1 cellular context compared by ENCODE assay signal in genomic region chr3:50350527-50351317, GRCh38.
TF ChIP-seq lines count a peak whose summit lies in the region.

TSS of gene CYB561D2 (plus strand) at chr3:50350862. CDS start at chr3:50351434, 572 bp downstream.
TSS of gene NPRL2 (minus strand) at chr3:50350775. CDS start at chr3:50350652, 123 bp downstream.

TF ChIP-seq in HepG2, 621 proteins besides CTCF, POLR2A, EP300 and RAD21 (continued from another document and continues in another):
- TF ChIP-seq GRHL1 (CRISPR knock-in tag; conservative IDR thresholded peaks at IDR 0.05) (no peak), FOXP4 (CRISPR knock-in tag; IDR thresholded peaks at IDR 0.05) (0 out of 2 replicates have a peak, but pooled peaks have one; percentile 20), ZNF224 (CRISPR knock-in tag; IDR thresholded peaks at IDR 0.05) (peak; percentile 86), NCOR1 (IDR thresholded peaks at IDR 0.05; ENCODE audit: borderline replicate concordance, low read length) (no peak), ZNF256 (CRISPR knock-in tag; conservative IDR thresholded peaks at IDR 0.05) (no peak), CBFB (CRISPR knock-in tag; IDR thresholded peaks at IDR 0.05) (peak; percentile 76; the same call in 1 of the 2 replicates), NCOA1 (CRISPR knock-in tag; IDR thresholded peaks at IDR 0.05) (peak; percentile 93), SNAPC2 (CRISPR knock-in tag; IDR thresholded peaks at IDR 0.05) (peak; percentile 84; the same call in 1 of the 2 replicates), ZNF281 (CRISPR knock-in tag; IDR thresholded peaks at IDR 0.05; ENCODE audit: borderline replicate concordance) (peak; percentile 54; the same call in 1 of the 2 replicates), TOPORS (CRISPR knock-in tag; IDR thresholded peaks at IDR 0.05) (peak; percentile 99), NCOA5 (CRISPR knock-in tag; IDR thresholded peaks at IDR 0.05) (no peak), GTF2F1 (IDR thresholded peaks at IDR 0.05; ENCODE audit: low read length) (no peak), ZNF275 (CRISPR knock-in tag; IDR thresholded peaks at IDR 0.05; ENCODE audit: borderline replicate concordance) (peak; percentile 52; the same call in 1 of the 2 replicates), FOXM1 (CRISPR knock-in tag; IDR thresholded peaks at IDR 0.05) (no peak), PRPF4 (IDR thresholded peaks at IDR 0.05; ENCODE audit: low read depth, low read length, poor library complexity, severe bottlenecking) (no peak), ZNF460 (CRISPR knock-in tag; IDR thresholded peaks at IDR 0.05; ENCODE audit: borderline replicate concordance) (no peak), ZNF510 (CRISPR knock-in tag; IDR thresholded peaks at IDR 0.05; ENCODE audit: low read depth) (peak; percentile 88; the same call in 1 of the 2 replicates), ZBTB3 (CRISPR knock-in tag; IDR thresholded peaks at IDR 0.05; ENCODE audit: borderline replicate concordance, low read depth) (0 out of 2 replicates have a peak, but pooled peaks have one; percentile 68), ZFX (CRISPR knock-in tag; IDR thresholded peaks at IDR 0.05; ENCODE audit: low read depth) (peak; percentile 96), ZNF547 (CRISPR knock-in tag; IDR thresholded peaks at IDR 0.05) (peak; percentile 97), PHF20 (CRISPR knock-in tag; IDR thresholded peaks at IDR 0.05) (peak; percentile 91), ZNF10 (CRISPR knock-in tag; IDR thresholded peaks at IDR 0.05; ENCODE audit: borderline replicate concordance, low read depth) (no peak), RBAK (CRISPR knock-in tag; IDR thresholded peaks at IDR 0.05) (no peak), NFKBIZ (CRISPR knock-in tag; IDR thresholded peaks at IDR 0.05) (peak; percentile 88), WIZ (CRISPR knock-in tag; IDR thresholded peaks at IDR 0.05) (peak; percentile 77; the same call in 1 of the 2 replicates), TCF12 (IDR thresholded peaks at IDR 0.05) (no peak), TCF12 (CRISPR knock-in tag; IDR thresholded peaks at IDR 0.05) (no peak), KLF13 (CRISPR knock-in tag; IDR thresholded peaks at IDR 0.05) (peak; percentile 96), NFIC (IDR thresholded peaks at IDR 0.05; ENCODE audit: low read length) (no peak), MAFF (IDR thresholded peaks at IDR 0.05; ENCODE audit: low read depth, low read length) (no peak), ZNF670 (CRISPR knock-in tag; IDR thresholded peaks at IDR 0.05; ENCODE audit: borderline replicate concordance) (peak; percentile 51; the same call in 1 of the 2 replicates), ONECUT2 (CRISPR knock-in tag; IDR thresholded peaks at IDR 0.05) (no peak), MAFG (CRISPR knock-in tag; IDR thresholded peaks at IDR 0.05) (no peak), PAXIP1 (CRISPR knock-in tag; conservative IDR thresholded peaks at IDR 0.05) (peak; percentile 31; the same call in 1 of the 2 replicates), ZNF543 (CRISPR knock-in tag; IDR thresholded peaks at IDR 0.05) (peak; percentile 90), ELF4 (CRISPR knock-in tag; IDR thresholded peaks at IDR 0.05; ENCODE audit: borderline replicate concordance) (peak; percentile 99), KAT7 (CRISPR knock-in tag; IDR thresholded peaks at IDR 0.05; ENCODE audit: borderline replicate concordance) (no peak), ZMAT3 (CRISPR knock-in tag; conservative IDR thresholded peaks at IDR 0.05) (peak; percentile 91), KLF6 (CRISPR knock-in tag; IDR thresholded peaks at IDR 0.05) (peak; percentile 97), CSRNP1 (CRISPR knock-in tag; IDR thresholded peaks at IDR 0.05) (peak; percentile 98), KMT2B (CRISPR knock-in tag; IDR thresholded peaks at IDR 0.05) (peak; percentile 91), ZNF704 (CRISPR knock-in tag; IDR thresholded peaks at IDR 0.05; ENCODE audit: borderline replicate concordance) (peak; percentile 86; the same call in 1 of the 2 replicates), XBP1 (CRISPR knock-in tag; IDR thresholded peaks at IDR 0.05) (peak; percentile 71), ZNF354B (CRISPR knock-in tag; IDR thresholded peaks at IDR 0.05) (peak; percentile 67; the same call in 1 of the 2 replicates), FOXK2 (IDR thresholded peaks at IDR 0.05) (no peak), HES4 (CRISPR knock-in tag; IDR thresholded peaks at IDR 0.05; ENCODE audit: borderline replicate concordance) (peak; percentile 85; the same call in 1 of the 2 replicates), HOXD1 (CRISPR knock-in tag; IDR thresholded peaks at IDR 0.05) (peak; percentile 83), ZNF75D (CRISPR knock-in tag; IDR thresholded peaks at IDR 0.05; ENCODE audit: borderline replicate concordance) (peak; percentile 55; the same call in 1 of the 2 replicates), SOX6 (IDR thresholded peaks at IDR 0.05) (no peak), SOX6 (CRISPR knock-in tag; IDR thresholded peaks at IDR 0.05) (peak; percentile 68), HOMEZ (CRISPR knock-in tag; IDR thresholded peaks at IDR 0.05; ENCODE audit: low read depth) (no peak), ZBTB42 (CRISPR knock-in tag; IDR thresholded peaks at IDR 0.05) (0 out of 2 replicates have a peak, but pooled peaks have one; percentile 24), JUNB (CRISPR knock-in tag; IDR thresholded peaks at IDR 0.05; ENCODE audit: borderline replicate concordance) (peak; percentile 48; the same call in 1 of the 2 replicates), TCF7 (IDR thresholded peaks at IDR 0.05; ENCODE audit: low read depth) (no peak), REL (CRISPR knock-in tag; conservative IDR thresholded peaks at IDR 0.05) (peak; percentile 92), ZBTB7B (CRISPR knock-in tag; IDR thresholded peaks at IDR 0.05) (no peak), NFATC3 (CRISPR knock-in tag; IDR thresholded peaks at IDR 0.05) (peak; percentile 86; the same call in 1 of the 2 replicates), ZNF790 (CRISPR knock-in tag; IDR thresholded peaks at IDR 0.05; ENCODE audit: borderline replicate concordance) (no peak), SMAD1 (CRISPR knock-in tag; IDR thresholded peaks at IDR 0.05; ENCODE audit: borderline replicate concordance, low read depth) (peak; percentile 99), TBX3 (IDR thresholded peaks at IDR 0.05; ENCODE audit: borderline replicate concordance) (no peak)
